1 cellular context compared by ENCODE assay signal in genomic region chr1:161726631-161727342, GRCh38.
A peak's percentile ranks its signal among the peaks of the same experiment; 100 is the strongest.
TF ChIP-seq lines count a peak whose summit lies in the region.

No MANE protein-coding gene starts in this region.

TF ChIP-seq in HepG2, 621 proteins besides CTCF, POLR2A, EP300 and RAD21 (continued from another document and continues in another):
- no peak for TF ChIP-seq HNF1B (CRISPR knock-in tag; IDR thresholded peaks at IDR 0.05)
- no peak for TF ChIP-seq RFXANK (CRISPR knock-in tag; IDR thresholded peaks at IDR 0.05)
- TF ChIP-seq CHD2 (IDR thresholded peaks at IDR 0.05; ENCODE audit: low read depth, low read length) = peak; percentile 71; the same call in 1 of the 2 replicates
- no peak for TF ChIP-seq XBP1 (CRISPR knock-in tag; IDR thresholded peaks at IDR 0.05)
- TF ChIP-seq GLMP (CRISPR knock-in tag; IDR thresholded peaks at IDR 0.05; ENCODE audit: borderline replicate concordance) = no peak
- TF ChIP-seq ZNF264 (CRISPR knock-in tag; IDR thresholded peaks at IDR 0.05) = no peak
- peak; percentile 22; the same call in 1 of the 2 replicates for TF ChIP-seq SALL1 (CRISPR knock-in tag; IDR thresholded peaks at IDR 0.05)
- no peak for TF ChIP-seq HHEX (CRISPR knock-in tag; IDR thresholded peaks at IDR 0.05)
- TF ChIP-seq ATF3 (CRISPR knock-in tag; IDR thresholded peaks at IDR 0.05) = 0 out of 2 replicates have a peak, but pooled peaks have one; percentile 8
- no peak for TF ChIP-seq ZNF234 (CRISPR knock-in tag; conservative IDR thresholded peaks at IDR 0.05)
- TF ChIP-seq EZH2 (conservative IDR thresholded peaks at IDR 0.05; ENCODE audit: low read depth, low read length) = no peak
- TF ChIP-seq ZNF737 (CRISPR knock-in tag; IDR thresholded peaks at IDR 0.05; ENCODE audit: borderline replicate concordance) = no peak
- TF ChIP-seq MXD3 (CRISPR knock-in tag; IDR thresholded peaks at IDR 0.05) = peak; percentile 18; the same call in 1 of the 2 replicates
- no peak for TF ChIP-seq ZNF720 (CRISPR knock-in tag; IDR thresholded peaks at IDR 0.05)
- no peak; the same call in 1 of the 2 replicates for TF ChIP-seq SPEN (CRISPR knock-in tag; IDR thresholded peaks at IDR 0.05; ENCODE audit: low read depth)
- no peak for TF ChIP-seq ZFP1 (CRISPR knock-in tag; IDR thresholded peaks at IDR 0.05)
- no peak for TF ChIP-seq MNT (IDR thresholded peaks at IDR 0.05)
- no peak for TF ChIP-seq ZNF431 (CRISPR knock-in tag; IDR thresholded peaks at IDR 0.05; ENCODE audit: borderline replicate concordance, low read depth)
- TF ChIP-seq THAP7 (CRISPR knock-in tag; IDR thresholded peaks at IDR 0.05) = no peak
- 0 out of 2 replicates have a peak, but pooled peaks have one; percentile 11 for TF ChIP-seq ZBTB25 (CRISPR knock-in tag; IDR thresholded peaks at IDR 0.05)
- TF ChIP-seq ZNF841 (CRISPR knock-in tag; IDR thresholded peaks at IDR 0.05; ENCODE audit: borderline replicate concordance) = no peak
- TF ChIP-seq RXRB (CRISPR knock-in tag; IDR thresholded peaks at IDR 0.05; ENCODE audit: borderline replicate concordance) = no peak
- no peak for TF ChIP-seq ZNF567 (CRISPR knock-in tag; IDR thresholded peaks at IDR 0.05; ENCODE audit: borderline replicate concordance)
- no peak for TF ChIP-seq ZNF451 (CRISPR knock-in tag; IDR thresholded peaks at IDR 0.05)
- no peak for TF ChIP-seq CENPBD1 (CRISPR knock-in tag; IDR thresholded peaks at IDR 0.05; ENCODE audit: borderline replicate concordance, low read depth)
- peak; percentile 26; the same call in 1 of the 2 replicates for TF ChIP-seq POLR2AphosphoS5 (IDR thresholded peaks at IDR 0.05; ENCODE audit: low read depth, low read length)
- TF ChIP-seq ZNF761 (CRISPR knock-in tag; conservative IDR thresholded peaks at IDR 0.05) = 0 out of 2 replicates have a peak, but pooled peaks have one; percentile 28
- TF ChIP-seq MXI1 (IDR thresholded peaks at IDR 0.05; ENCODE audit: borderline replicate concordance, low read depth, low read length) = no peak
- TF ChIP-seq ZHX1 (CRISPR knock-in tag; IDR thresholded peaks at IDR 0.05; ENCODE audit: low read depth) = no peak
- TF ChIP-seq ZNF12 (CRISPR knock-in tag; IDR thresholded peaks at IDR 0.05) = 0 out of 2 replicates have a peak, but pooled peaks have one; percentile 16
- no peak for TF ChIP-seq HOMEZ (CRISPR knock-in tag; IDR thresholded peaks at IDR 0.05; ENCODE audit: low read depth)
- TF ChIP-seq POGZ (CRISPR knock-in tag; IDR thresholded peaks at IDR 0.05) = no peak
- TF ChIP-seq ZNF160 (CRISPR knock-in tag; IDR thresholded peaks at IDR 0.05) = no peak
- no peak for TF ChIP-seq CBX2 (IDR thresholded peaks at IDR 0.05; ENCODE audit: low read depth, low read length)
- 0 out of 2 replicates have a peak, but pooled peaks have one; percentile 9 for TF ChIP-seq CBX2 (CRISPR knock-in tag; IDR thresholded peaks at IDR 0.05; ENCODE audit: low read depth)
- TF ChIP-seq FOXO4 (CRISPR knock-in tag; conservative IDR thresholded peaks at IDR 0.05) = no peak
- no peak for TF ChIP-seq IKZF1 (IDR thresholded peaks at IDR 0.05)
- no peak for TF ChIP-seq RELA (CRISPR knock-in tag; IDR thresholded peaks at IDR 0.05)
- no peak for TF ChIP-seq ZNF766 (CRISPR knock-in tag; IDR thresholded peaks at IDR 0.05; ENCODE audit: borderline replicate concordance)
- no peak for TF ChIP-seq ZNF883 (CRISPR knock-in tag; IDR thresholded peaks at IDR 0.05; ENCODE audit: not compliant biosample characterization)
- 0 out of 2 replicates have a peak, but pooled peaks have one; percentile 43 for TF ChIP-seq CHCHD3 (CRISPR knock-in tag; IDR thresholded peaks at IDR 0.05)
- no peak for TF ChIP-seq ZNF784 (CRISPR knock-in tag; IDR thresholded peaks at IDR 0.05; ENCODE audit: borderline replicate concordance)
- no peak for TF ChIP-seq ZSCAN25 (CRISPR knock-in tag; IDR thresholded peaks at IDR 0.05)
- no peak for TF ChIP-seq HIVEP1 (CRISPR knock-in tag; IDR thresholded peaks at IDR 0.05)
- TF ChIP-seq ZKSCAN1 (IDR thresholded peaks at IDR 0.05; ENCODE audit: low read length) = no peak
- TF ChIP-seq SOX13 (IDR thresholded peaks at IDR 0.05) = no peak
- no peak for TF ChIP-seq SOX13 (CRISPR knock-in tag; conservative IDR thresholded peaks at IDR 0.05 in 1 of 2, IDR thresholded peaks at IDR 0.05 in 1 of 2)
- TF ChIP-seq WIZ (CRISPR knock-in tag; IDR thresholded peaks at IDR 0.05) = no peak
- no peak for TF ChIP-seq PAWR (CRISPR knock-in tag; IDR thresholded peaks at IDR 0.05; ENCODE audit: borderline replicate concordance)
- no peak for TF ChIP-seq KLF16 (CRISPR knock-in tag; IDR thresholded peaks at IDR 0.05)
- TF ChIP-seq IRF1 (CRISPR knock-in tag; IDR thresholded peaks at IDR 0.05; ENCODE audit: low read depth) = no peak
- TF ChIP-seq ZNF276 (CRISPR knock-in tag; IDR thresholded peaks at IDR 0.05; ENCODE audit: low read depth) = no peak
